ENCODE assay signal across 10 cellular contexts in the genomic region with DNA sequence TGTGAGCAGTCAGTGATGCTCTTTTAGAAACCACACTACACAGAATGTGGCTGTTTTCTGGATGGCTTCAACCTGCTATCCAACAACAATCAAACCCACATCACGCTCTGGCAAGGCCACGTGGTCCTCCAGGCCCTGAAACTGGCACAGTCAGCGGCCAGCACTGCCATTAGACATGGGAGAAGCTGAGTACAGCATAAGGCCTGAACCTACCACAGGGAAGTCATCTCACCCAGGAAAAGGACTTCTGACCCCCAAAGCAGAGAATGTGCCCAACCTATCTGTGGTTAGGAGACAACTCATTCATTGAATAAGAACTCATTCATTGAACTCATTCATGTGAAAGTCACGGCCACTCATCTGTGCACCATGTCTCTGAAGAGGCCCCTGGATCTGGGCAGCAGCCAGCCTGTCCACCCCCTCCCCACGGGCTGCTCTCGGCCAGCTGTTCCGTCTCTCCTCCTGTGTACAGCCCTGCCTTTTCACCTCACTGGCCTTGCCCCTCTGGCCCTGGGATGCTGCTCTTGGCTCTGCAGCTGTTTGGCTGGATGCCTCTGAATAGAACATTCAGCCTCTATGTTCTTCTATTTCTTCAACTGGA. TPM values are rescaled to one million over a fixed set of nuclear protein-coding genes. Genes with fewer than 3 reads are reported as not detected.
DNase-seq lines count a peak whose midpoint lies in the region; ATAC-seq and TF ChIP-seq lines count a peak whose summit lies in the region.
"Had no signal": no experiment of that assay in that cellular context is flagged by ENCODE, and none has a peak within 500 bp of the region (broad histone marks: within the 10 kb centered on the region; RNA-seq: fewer than 3 reads in every experiment).

No MANE protein-coding gene starts in this region.

- no peak overlapping the region for H4K91ac ChIP-seq in IMR-90 (ENCODE audit: insufficient read depth, low read depth, low read length)

- no peak overlapping the region for H2BK15ac ChIP-seq in IMR-90 (ENCODE audit: low read depth, low read length)

- TF ChIP-seq CTCF in IMR-90 (conservative IDR thresholded peaks at IDR 0.05; ENCODE audit: low read depth, low read length) = no peak
- TF ChIP-seq CTCF in astrocyte of the spinal cord (IDR thresholded peaks at IDR 0.05; ENCODE audit: low read depth, low read length) = no peak

- no TSS peak for BruUV-seq in IMR-90 (replicated peaks; lab: Mats Ljungman, UMichigan)

- H3K18ac ChIP-seq in IMR-90 (ENCODE audit: low read depth, low read length) = no peak overlapping the region

- H4K5ac ChIP-seq in IMR-90 (ENCODE audit: low read depth, low read length) = no peak overlapping the region

- no peak overlapping the region for H2BK20ac ChIP-seq in IMR-90 (ENCODE audit: low read depth, low read length)

- CTCF ChIA-PET in IMR-90 (lab: Yijun Ruan, JAX) = interaction anchor here (0.7 kb wide), 1 partner anchor 74 kb away, joined by 3 read pairs; no protein-coding TSS in a partner anchor

- H3K9me1 ChIP-seq in IMR-90 (ENCODE audit: insufficient read depth, low read length) = peaks cover 22% of the 10 kb centered on the region; the same call in 1 of the 2 replicates

- H3K23ac ChIP-seq in IMR-90 (ENCODE audit: low read depth, low read length) = no peak overlapping the region

- H2AFZ ChIP-seq in IMR-90 (replicated peaks; ENCODE audit: low read length, poor library complexity) = no peak overlapping the region

- ATAC-seq in IMR-90 (ENCODE audit: low read depth) (no peak), sciatic nerve (peak; percentile 88), GM19397 (IDR thresholded peaks at IDR 0.05; ENCODE audit: unreplicated experiment) (no peak)
- ATAC-seq: activated T-cell treated with anti-CD3 and anti-CD28 coated beads, Interleukin-2, amount 50 U/mL, for 72 hours had no signal

- H3K36me3 ChIP-seq in IMR-90 (ENCODE audit: control insufficient read depth, insufficient read depth, low read length) (no peaks in the 10 kb centered on the region), MG63 (no peaks in the 10 kb centered on the region)

- 49% methylated on average over 6 of the region's 7 CpGs; no CpG with 5 or more reads in 1 of the 2 experiments for WGBS in IMR-90 (ENCODE audit: extremely low coverage in 2 of 2, insufficient read length in 1 of 2), 2 experiments

- no peak overlapping the region; the same call in 1 of the 2 replicates for H2BK120ac ChIP-seq in IMR-90 (ENCODE audit: low read depth, low read length)

- no peak overlapping the region for H3K56ac ChIP-seq in IMR-90 (ENCODE audit: extremely low read depth, insufficient read depth, low read length)

- H4K20me1 ChIP-seq in IMR-90 (ENCODE audit: insufficient read depth, low read length) = peaks cover 10% of the 10 kb centered on the region; the same call in 1 of the 2 replicates

- no peak for TF ChIP-seq RAD21 in IMR-90 (IDR thresholded peaks at IDR 0.05; ENCODE audit: low read length)

- H2BK5ac ChIP-seq in IMR-90 (ENCODE audit: low read depth, low read length, poor library complexity, severe bottlenecking) = no peak overlapping the region

- peak overlapping the region; percentile 27; the same call in 1 of the 2 replicates for H2AK5ac ChIP-seq in IMR-90 (ENCODE audit: low read depth, low read length)

- H3K4ac ChIP-seq in IMR-90 (ENCODE audit: low read depth, low read length) = no peak overlapping the region; the same call in 1 of the 2 replicates

- peak overlapping the region; percentile 23 for H2AK9ac ChIP-seq in IMR-90 (replicated peaks; ENCODE audit: low read depth, low read length, poor library complexity)

- no peak overlapping the region for H3K27ac ChIP-seq in IMR-90 (ENCODE audit: insufficient read depth, low read length)

- H3K4me1 ChIP-seq in IMR-90 (ENCODE audit: control insufficient read depth, insufficient read depth, low read length) = peaks cover 24% of the 10 kb centered on the region

- H3K79me1 ChIP-seq in IMR-90 (ENCODE audit: low read depth in 1 of 2, low read length in 2 of 2) = peaks cover 0 to 3% of the 10 kb centered on the region in 2 experiments; a peak in 3 of 4 replicates

- intact Hi-C loops in IMR-90 (cut with micrococcal nuclease) = no loop called here
- intact Hi-C loops in sciatic nerve (cut with DNase I) = no loop called here

- dilution Hi-C loops in IMR-90 (cut with HindIII; ENCODE audit: low sequenced_read_pairs, unreplicated experiment) = no loop called here

- H3K4me3 ChIP-seq in IMR-90 (ENCODE audit: insufficient read depth, low read depth, low read length) = no peak overlapping the region
- no peak overlapping the region for H3K4me3 ChIP-seq in astrocyte of the spinal cord (ENCODE audit: low read depth, low read length)
- no peak overlapping the region for H3K4me3 ChIP-seq in MG63

- no peak for TF ChIP-seq POLR2A in IMR-90 (IDR thresholded peaks at IDR 0.05; ENCODE audit: low read depth, low read length)

- H3K9ac ChIP-seq in IMR-90 (ENCODE audit: low read depth, low read length) = no peak overlapping the region

- H3K27me3 ChIP-seq in IMR-90 (ENCODE audit: control insufficient read depth, insufficient read depth, low read length) = no peaks in the 10 kb centered on the region
- no peaks in the 10 kb centered on the region for H3K27me3 ChIP-seq in MG63

- in situ Hi-C loops in IMR-90 (cut with MboI; ENCODE audit: low sequenced_read_pairs) (no loop called here), astrocyte of the spinal cord (cut with HindIII; ENCODE audit: low sequenced_read_pairs) (no loop called here)

- DNase-seq in IMR-90 = peak; percentile 41
- peak; percentile 64 for DNase-seq in astrocyte of the spinal cord (ENCODE audit: low read depth, low spot score)
- peak; percentile 74 for DNase-seq in inferior parietal cortex (ENCODE audit: extremely low spot score)
- DNase-seq in sciatic nerve (ENCODE audit: low spot score) = peak; percentile 82
- DNase-seq in GM03348 (ENCODE audit: low spot score) = no peak
- no peak for DNase-seq in MG63
- DNase-seq in SW 1271 (lab: John Stamatoyannopoulos, UW) = no peak
- DNase-seq: activated T-cell treated with anti-CD3 and anti-CD28 coated beads, Interleukin-2, amount 50 U/mL, for 72 hours; effector CD8-positive, alpha-beta T cell had no signal

- H3K9me3 ChIP-seq in IMR-90 (ENCODE audit: control insufficient read depth, insufficient read depth, low read length) (no peaks in the 10 kb centered on the region), MG63 (no peaks in the 10 kb centered on the region; the same call in 1 of the 2 replicates)

- H4K8ac ChIP-seq in IMR-90 (ENCODE audit: low read depth in 2 of 2, low read length in 2 of 2) = no peak overlapping the region

- 0 out of 2 replicates have a peak overlapping the region, but pooled peaks have one; percentile 46 for H3K14ac ChIP-seq in IMR-90 (replicated peaks; ENCODE audit: low read depth, low read length)

- no peak overlapping the region for H3K4me2 ChIP-seq in IMR-90 (ENCODE audit: low read depth, low read length)

- POLR2A ChIA-PET in IMR-90 (lab: Charles Lee; ENCODE audit: unreplicated experiment) = no interaction called here

TF ChIP-seq in IMR-90, 13 proteins besides CTCF, POLR2A, EP300 and RAD21:
- TF ChIP-seq BHLHE40 (IDR thresholded peaks at IDR 0.05; ENCODE audit: low read depth, low read length) (no peak), RFX5 (IDR thresholded peaks at IDR 0.05; ENCODE audit: low read depth, low read length) (no peak), CHD1 (IDR thresholded peaks at IDR 0.05; ENCODE audit: low read depth, low read length) (no peak), CEBPB (IDR thresholded peaks at IDR 0.05; ENCODE audit: low read depth, low read length) (no peak), RCOR1 (IDR thresholded peaks at IDR 0.05; ENCODE audit: insufficient replicate concordance, low read length) (no peak), FOS (IDR thresholded peaks at IDR 0.05; ENCODE audit: low read depth, low read length) (no peak), MAFK (IDR thresholded peaks at IDR 0.05; ENCODE audit: low read depth, low read length) (no peak)
TF ChIP-seq in IMR-90: peak in this region for 0.

RNA-seq across cellular contexts. Expression of gene C1orf198, which starts 41.1 kb away (rescaled TPM):
- total RNA-seq in IMR-90 (2012; rRNA removed) (74.4 and 76.2 TPM in 2 replicates), sciatic nerve (121 TPM)
- 63.9 and 67.4 TPM in 2 replicates for polyA plus RNA-seq in IMR-90 (2012; rRNA removed)
- 33.0 and 75.6 TPM in 2 replicates for polyA plus RNA-seq in IMR-90 (2012; cell fraction: cytosol; rRNA removed)
- polyA plus RNA-seq in IMR-90 (2012; cell fraction: nucleus; rRNA removed; ENCODE audit: low replicate concordance) = 260 and 261 TPM in 2 replicates
- total RNA-seq in MG63 (2014; rRNA removed; shearing (Covaris generic); ENCODE audit: low replicate concordance) = 39.5 and 47.1 TPM in 2 replicates

Comparison
In these comparisons a context has a peak if more than half of its experiments do, and no peak if none do; other contexts are left out.
1. DNase-seq: peak in IMR-90 (single experiment), astrocyte of the spinal cord (single experiment), inferior parietal cortex (single experiment) and sciatic nerve (single experiment); none in GM03348 (single experiment), MG63 (single experiment) and SW 1271 (0 of 2).